Comparison of ENCODE assay signal across 9 cellular contexts in genomic region chr3:9897408-9898372, GRCh38. TPM values are rescaled to one million over a fixed set of nuclear protein-coding genes. Genes with fewer than 3 reads are reported as not detected.
A peak's percentile ranks its signal among the peaks of the same experiment; 100 is the strongest.
DNase-seq lines count a peak whose midpoint lies in the region; ATAC-seq, FAIRE-seq and TF ChIP-seq lines count a peak whose summit lies in the region.
"Had no signal": no experiment of that assay in that cellular context is flagged by ENCODE, and none has a peak within 500 bp of the region (broad histone marks: within the 10 kb centered on the region; RNA-seq: fewer than 3 reads in every experiment).

No MANE protein-coding gene starts in this region.

- peaks cover 6% of the 10 kb centered on the region; the same call in 1 of the 2 replicates for H3K4me1 ChIP-seq in SJCRH30

- no peak for TF ChIP-seq POLR2A in H54 (IDR thresholded peaks at IDR 0.05; ENCODE audit: low read depth, low read length)

- no peak overlapping the region for H3K27ac ChIP-seq in SJCRH30

- no peaks in the 10 kb centered on the region for H3K27me3 ChIP-seq in SJCRH30

- FAIRE-seq in H54 (lab: Jason Lieb, UNC): no peak

- DNase-seq in DMS53 (lab: John Stamatoyannopoulos, UW) (peak; percentile 83), astrocyte of the hippocampus (ENCODE audit: low read depth, low spot score) (peak; percentile 80), lung microvascular endothelial cell (ENCODE audit: low read depth in 2 of 2) (peak; percentile 30 to 81), NCI-H2081 treated with DMSO at 0.1 percent for 48 hours (lab: John Stamatoyannopoulos, UW) (no peak), H54 (ENCODE audit: insufficient read length, low spot score) (no peak), SJCRH30 (no peak)
- DNase-seq: stimulated activated CD4-positive, alpha-beta T cell treated with anti-CD3 and anti-CD28 coated beads, Interleukin-4, amount 100 ng/mL, for 4 hours had no signal

- no peaks in the 10 kb centered on the region for H3K9me3 ChIP-seq in SJCRH30 (replicated peaks)

- ATAC-seq in HG03066 (IDR thresholded peaks at IDR 0.05; ENCODE audit: low read depth, unreplicated experiment): peak; percentile 64
- ATAC-seq in HG02884 (IDR thresholded peaks at IDR 0.05; ENCODE audit: unreplicated experiment): no peak

- H3K4me3 ChIP-seq in SJCRH30: no peak overlapping the region

- H3K36me3 ChIP-seq in SJCRH30: peaks cover 6% of the 10 kb centered on the region

RNA-seq across cellular contexts. Expression of gene IL17RE, which starts 5.0 kb away (rescaled TPM):
- total RNA-seq in lung microvascular endothelial cell: under 0.01 TPM in 2 replicates
- total RNA-seq in SJCRH30 (2014; rRNA removed; shearing (Covaris generic)): 0.05 and 0.12 TPM in 2 replicates

RNA-seq across cellular contexts. Expression of gene JAGN1, which starts 7.3 kb away (rescaled TPM):
- total RNA-seq in lung microvascular endothelial cell: 25.1 and 28.8 TPM in 2 replicates
- total RNA-seq in SJCRH30 (2014; rRNA removed; shearing (Covaris generic)): 40.3 and 41.0 TPM in 2 replicates

RNA-seq across cellular contexts. Expression of gene CIDEC, which starts 17.6 kb away (rescaled TPM):
- total RNA-seq in lung microvascular endothelial cell: not detected in 2 replicates
- total RNA-seq in SJCRH30 (2014; rRNA removed; shearing (Covaris generic)): not detected in 2 replicates

RNA-seq across cellular contexts. Expression of gene IL17RC, which starts 19.2 kb away (rescaled TPM):
- total RNA-seq in lung microvascular endothelial cell: 11.5 and 17.4 TPM in 2 replicates
- 4.0 and 6.8 TPM in 2 replicates for total RNA-seq in SJCRH30 (2014; rRNA removed; shearing (Covaris generic))

RNA-seq across cellular contexts. Expression of gene CRELD1, which starts 35.9 kb away (rescaled TPM):
- 19.8 and 60.9 TPM in 2 replicates for total RNA-seq in lung microvascular endothelial cell
- total RNA-seq in SJCRH30 (2014; rRNA removed; shearing (Covaris generic)): 8.1 and 8.3 TPM in 2 replicates

Comparison
In these comparisons a context has a peak if more than half of its experiments do, and no peak if none do; other contexts are left out.
1. DNase-seq: peak in DMS53 (single experiment), astrocyte of the hippocampus (single experiment) and lung microvascular endothelial cell (2 of 2); none in NCI-H2081 treated with DMSO at 0.1 percent for 48 hours (single experiment), H54 (single experiment) and SJCRH30 (0 of 2).